ENCODE assay signal across 11 cellular contexts in genomic region chr1:212512731-212513559, GRCh38.
A peak's percentile ranks its signal among the peaks of the same experiment; 100 is the strongest.
DNase-seq lines count a peak whose midpoint lies in the region; TF ChIP-seq lines count a peak whose summit lies in the region.
"Had no signal": no experiment of that assay in that cellular context is flagged by ENCODE, and none has a peak within 500 bp of the region (broad histone marks: within the 10 kb centered on the region; RNA-seq: fewer than 3 reads in every experiment).

No MANE protein-coding gene starts in this region.

- intact Hi-C loops in PC-9 (cut with micrococcal nuclease; ENCODE audit: unreplicated experiment) = loop anchor here (1.0 to 5.0 kb wide), 5 partner anchors 27 to 95 kb away; partner anchors contain the start of gene ATF3
- intact Hi-C loops in testis (cut with DNase I; ENCODE audit: low total_unique reads) = no loop called here

- H3K27me3 ChIP-seq in PC-9 (ENCODE audit: insufficient read depth, low read depth) = no peaks in the 10 kb centered on the region
- H3K27me3 ChIP-seq in testis = no peaks in the 10 kb centered on the region

- no peaks in the 10 kb centered on the region for H4K20me1 ChIP-seq in PC-9 (ENCODE audit: insufficient read depth)

- POLR2A ChIA-PET in PC-9 (lab: Charles Lee; ENCODE audit: unreplicated experiment) = interaction anchor here (0.6 kb wide), 2 partner anchors 49 to 1859 kb away, joined by 6 to 9 read pairs; no protein-coding TSS in a partner anchor

- H3K4me2 ChIP-seq in PC-9 = peak overlapping the region; percentile 73

- BruUV-seq in PC-9 (replicated peaks; lab: Mats Ljungman, UMichigan) = no TSS peak

- TF ChIP-seq CTCF in PC-9 (conservative IDR thresholded peaks at IDR 0.05) (no peak), GM20000 (IDR thresholded peaks at IDR 0.05; ENCODE audit: extremely low read depth, missing control alignments) (no peak), testis (IDR thresholded peaks at IDR 0.05) (no peak)

- peaks cover 17% of the 10 kb centered on the region for H3F3A ChIP-seq in PC-9 (ENCODE audit: insufficient read depth, low read depth)

- H2AFZ ChIP-seq in PC-9 = no peak overlapping the region; the same call in 1 of the 2 replicates

- H3K4me1 ChIP-seq in PC-9 (replicated peaks; ENCODE audit: insufficient read depth) (peaks cover 28% of the 10 kb centered on the region), testis (no peaks in the 10 kb centered on the region)

- DNase-seq in Caki2 (ENCODE audit: low read depth) = peak; percentile 96
- peak; percentile 18 for DNase-seq in HCEC 1CT
- DNase-seq in PC-9 = peak; percentile 79 to 97
- peak; percentile 78 for DNase-seq in islet precursor cell
- no peak for DNase-seq in HUDEP-2 (lab: John Stamatoyannopoulos, UW; ENCODE audit: unreplicated experiment in 76 of 76)
- no peak for DNase-seq in activated T-cell treated with anti-CD3 and anti-CD28 coated beads for 4 hours
- DNase-seq in GM20000 (ENCODE audit: low spot score) = no peak
- DNase-seq in testis = no peak
- DNase-seq: GOT3, right cardiac atrium had no signal

- H3K79me2 ChIP-seq in PC-9 (ENCODE audit: low read depth) = no peaks in the 10 kb centered on the region

- peak overlapping the region; percentile 76 for H3K27ac ChIP-seq in PC-9
- H3K27ac ChIP-seq in testis = no peak overlapping the region
- H3K27ac ChIP-seq: vagina had no signal

- H3K4me3 ChIP-seq in PC-9 = peak overlapping the region; percentile 25; the same call in 1 of the 2 replicates
- no peak overlapping the region for H3K4me3 ChIP-seq in testis

- H3K9me3 ChIP-seq in PC-9 (ENCODE audit: insufficient read depth, low read depth) = no peaks in the 10 kb centered on the region
- no peaks in the 10 kb centered on the region for H3K9me3 ChIP-seq in testis
- H3K9me3 ChIP-seq: vagina had no signal

- CTCF ChIA-PET in PC-9 (lab: Charles Lee) = interaction anchor here (1.2 kb wide), 1 partner anchor 35 kb away, joined by 12 read pairs; no protein-coding TSS in a partner anchor

- 72 to 83% methylated on average over 5 of the region's 5 CpGs for WGBS in testis, 2 donors

- H3K36me3 ChIP-seq in PC-9 (ENCODE audit: low read depth) = no peaks in the 10 kb centered on the region
- no peaks in the 10 kb centered on the region for H3K36me3 ChIP-seq in testis (ENCODE audit: low read depth, missing control alignments)
- H3K36me3 ChIP-seq: vagina had no signal

- no peaks in the 10 kb centered on the region for H3K9me2 ChIP-seq in PC-9 (ENCODE audit: insufficient read depth)

- no peak for TF ChIP-seq POLR2A in testis (IDR thresholded peaks at IDR 0.05)

- in situ Hi-C loops in Caki2 (cut with HindIII; ENCODE audit: low pct_unique_long_range_greater_than_20kb, low sequenced_read_pairs) = no loop called here

Comparison
In these comparisons a context has a peak if more than half of its experiments do, and no peak if none do; other contexts are left out.
1. DNase-seq: peak in Caki2 (single experiment), HCEC 1CT (single experiment), PC-9 (2 of 2) and islet precursor cell (single experiment); none in HUDEP-2 (0 of 76), activated T-cell treated with anti-CD3 and anti-CD28 coated beads for 4 hours (single experiment), GM20000 (single experiment) and testis (single experiment).